Comparison of ENCODE assay signal across 33 cellular contexts in the genomic region with DNA sequence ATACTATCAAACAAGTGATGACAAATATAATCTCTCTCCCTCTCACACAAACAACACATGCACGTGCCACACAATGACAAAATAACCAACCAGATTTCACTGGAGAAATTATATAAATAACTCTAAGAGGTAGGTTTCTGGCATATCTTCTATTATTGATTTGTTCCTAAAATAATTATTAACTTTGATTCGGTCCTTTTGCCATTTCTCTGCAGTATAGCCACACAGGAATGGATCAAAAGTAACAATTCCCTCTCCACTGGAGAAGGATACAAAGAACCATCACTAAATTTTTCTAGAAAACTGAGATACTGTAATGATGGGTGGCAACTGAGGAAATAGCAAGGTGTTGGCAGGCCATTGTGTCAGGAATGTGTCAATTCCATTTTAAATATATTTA. TPM values are rescaled to one million over a fixed set of nuclear protein-coding genes. Genes with fewer than 3 reads are reported as not detected.
"Had no signal": no experiment of that assay in that cellular context is flagged by ENCODE, and none has a peak within 500 bp of the region (broad histone marks: within the 10 kb centered on the region; RNA-seq: fewer than 3 reads in every experiment).

No MANE protein-coding gene starts in this region.

- H3K4me3 ChIP-seq: ascending aorta, body of pancreas, Peyer's patch, SJCRH30 had no signal

- H3K9ac ChIP-seq: SK-N-SH had no signal

- ATAC-seq: activated CD4-positive, alpha-beta T cell treated with anti-CD3 and anti-CD28 coated beads for 36 hours; body of pancreas had no signal

- H3K4me1 ChIP-seq: Peyer's patch, SJCRH30 had no signal

- H3K4me2 ChIP-seq: SK-N-SH had no signal

- H3K27ac ChIP-seq: ascending aorta, body of pancreas, Peyer's patch, RWPE1, SJCRH30 had no signal

- H3K27me3 Mint-ChIP-seq: activated B cell treated with CpG ODN at 0.5 μM for 24 hours; activated CD4-positive, alpha-beta memory T cell treated with anti-CD3 and anti-CD28 coated beads, Interleukin-2, amount 10 ng/mL, durations not matched to agents 7 days and 5 days; activated CD4-positive, alpha-beta T cell treated with anti-CD3 and anti-CD28 coated beads for 36 hours; central memory CD8-positive, alpha-beta T cell had no signal

- H3K27ac Mint-ChIP-seq: activated B cell treated with CpG ODN at 0.5 μM for 24 hours; activated CD4-positive, alpha-beta memory T cell treated with anti-CD3 and anti-CD28 coated beads, Interleukin-2, amount 10 ng/mL, durations not matched to agents 7 days and 5 days; activated CD4-positive, alpha-beta T cell treated with anti-CD3 and anti-CD28 coated beads for 36 hours had no signal

- DNase-seq: activated B cell treated with CpG ODN at 0.5 μM for 24 hours; activated CD4-positive, alpha-beta memory T cell treated with anti-CD3 and anti-CD28 coated beads, Interleukin-2, amount 10 ng/mL, durations not matched to agents 7 days and 5 days; activated CD4-positive, alpha-beta T cell treated with anti-CD3 and anti-CD28 coated beads for 36 hours; activated CD4-positive, alpha-beta T cell treated with anti-CD3 and anti-CD28 coated beads, Interleukin-2, amount 50 U/mL, for 1 hour; activated gamma-delta T cell treated with Interleukin-2 at 50 U/mL for 16 hours; activated naive CD4-positive, alpha-beta T cell treated with anti-CD3 and anti-CD28 coated beads, Interleukin-2, amount 50 U/mL, for 16 hours; activated T-cell treated with anti-CD3 and anti-CD28 coated beads for 4 hours; activated T-cell treated with anti-CD3 and anti-CD28 coated beads, Interleukin-2, amount 50 U/mL, for 48 hours; body of pancreas; IMR-90; KG1; NCI-H1092; NCI-H1417; NCI-H1930; NCI-H2171; NCI-H226; NCI-H526; NCI-H82; NK-92 treated with Interleukin-12 subunit alpha and Interleukin-12 subunit beta, amount 100 ng/mL, for 24 hours; Peyer's patch; Right ventricle myocardium superior; SJCRH30; SK-N-SH; T-helper 9 cell had no signal

- H3K4me3 Mint-ChIP-seq: activated B cell treated with CpG ODN at 0.5 μM for 24 hours; activated CD4-positive, alpha-beta memory T cell treated with anti-CD3 and anti-CD28 coated beads, Interleukin-2, amount 10 ng/mL, durations not matched to agents 7 days and 5 days; activated CD4-positive, alpha-beta T cell treated with anti-CD3 and anti-CD28 coated beads for 36 hours; central memory CD8-positive, alpha-beta T cell; T-helper 1 cell treated with Interleukin-12 subunit alpha and Interleukin-12 subunit beta and Interleukin-4 antibody, amounts not matched to agents 30 μg/mL and 1 μg/mL, for 36 hours had no signal

- H3K4me1 Mint-ChIP-seq: activated B cell treated with CpG ODN at 0.5 μM for 24 hours; central memory CD8-positive, alpha-beta T cell had no signal

- H3K9me3 ChIP-seq: ascending aorta, body of pancreas, Peyer's patch, SJCRH30, SK-N-SH had no signal

- H3K9me3 Mint-ChIP-seq: activated B cell treated with CpG ODN at 0.5 μM for 24 hours; activated CD4-positive, alpha-beta memory T cell treated with anti-CD3 and anti-CD28 coated beads, Interleukin-2, amount 10 ng/mL, durations not matched to agents 7 days and 5 days; activated T-helper 2 cell treated with anti-CD3 and anti-CD28 coated beads, Interferon-gamma antibody, Interleukin-2, Interleukin-4, amounts not matched to agents 10 μg/mL and 5 μg/mL and 100 μg/mL, durations not matched to agents 14 hours and 24 hours and 36 hours; central memory CD8-positive, alpha-beta T cell; T-helper 1 cell treated with Interleukin-12 subunit alpha and Interleukin-12 subunit beta and Interleukin-4 antibody, amounts not matched to agents 30 μg/mL and 1 μg/mL, for 36 hours had no signal

- H3K27me3 ChIP-seq: ascending aorta, body of pancreas, Peyer's patch, SJCRH30 had no signal

RNA-seq across cellular contexts. Expression of gene CTXND2, which starts 44.0 kb away (rescaled TPM):
- total RNA-seq: activated B cell treated with CpG ODN at 0.5 μM for 24 hours; activated CD4-positive, alpha-beta memory T cell treated with anti-CD3 and anti-CD28 coated beads, Interleukin-2, amount 10 ng/mL, durations not matched to agents 7 days and 5 days; activated CD4-positive, alpha-beta T cell treated with anti-CD3 and anti-CD28 coated beads for 36 hours; activated CD8-positive, alpha-beta memory T cell treated with anti-CD3 and anti-CD28 coated beads for 36 hours; activated T-helper 2 cell treated with anti-CD3 and anti-CD28 coated beads, Interferon-gamma antibody, Interleukin-2, Interleukin-4, amounts not matched to agents 10 μg/mL and 5 μg/mL and 100 μg/mL, durations not matched to agents 14 hours and 24 hours and 36 hours; ascending aorta; body of pancreas; IMR-90; LHCN-M2; M059J; NCI-H460; Peyer's patch; Right ventricle myocardium superior; SJCRH30 had no signal
- polyA plus RNA-seq: IMR-90, SK-N-SH had no signal
